ENCODE assay signal across 8 cellular contexts in the genomic region with DNA sequence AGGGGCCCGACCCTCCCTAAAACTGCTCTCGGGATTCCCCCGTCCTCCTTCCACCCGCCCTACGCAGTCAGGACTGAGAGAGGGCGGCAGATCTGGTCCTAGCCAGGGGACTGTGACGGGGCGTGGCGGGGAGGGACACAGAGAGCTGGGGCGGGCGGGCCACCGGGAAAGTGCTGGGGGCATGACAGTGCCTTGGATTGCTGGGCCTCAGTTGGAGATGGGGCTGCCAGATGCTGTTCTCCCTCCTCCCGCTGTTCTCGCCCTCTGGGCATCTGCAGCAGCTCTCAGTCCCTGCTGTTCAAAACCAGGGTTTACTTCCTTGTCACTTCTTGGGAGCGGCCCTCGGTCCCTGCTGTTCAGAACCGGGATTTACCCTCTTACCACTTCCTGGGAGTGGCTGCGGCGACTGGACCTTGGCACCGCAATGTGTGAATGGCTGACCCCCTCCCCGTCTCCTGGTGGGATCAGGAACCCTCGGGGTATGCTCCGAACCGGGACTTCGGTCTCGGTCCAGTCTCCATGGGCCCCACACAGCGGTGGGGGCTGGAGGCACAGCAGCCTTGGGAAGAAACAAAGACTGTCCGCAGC.
DNase-seq lines count a peak whose midpoint lies in the region; ATAC-seq and TF ChIP-seq lines count a peak whose summit lies in the region.

No MANE protein-coding gene starts in this region.

- H3K27ac Mint-ChIP-seq in nephron progenitor cell: no peak overlapping the region

- H3K4me3 Mint-ChIP-seq in nephron progenitor cell: peak overlapping the region; percentile 75

- ATAC-seq in GM18873 (IDR thresholded peaks at IDR 0.05; ENCODE audit: low FRiP score, unreplicated experiment): no peak
- ATAC-seq in HG03039 (IDR thresholded peaks at IDR 0.05; ENCODE audit: unreplicated experiment): no peak
- ATAC-seq in HG03135 (IDR thresholded peaks at IDR 0.05; ENCODE audit: unreplicated experiment): no peak

- DNase-seq in EH (ENCODE audit: low read depth) (peak; percentile 64), NCI-H774 (lab: John Stamatoyannopoulos, UW) (peak; percentile 44), fibroblast of gingiva (ENCODE audit: low read depth) (peak; percentile 59), nephron progenitor cell (peak; percentile 51), ACHN (no peak)

- H3K9me3 Mint-ChIP-seq in nephron progenitor cell: no peaks in the 10 kb centered on the region

- peaks cover 41% of the 10 kb centered on the region for H3K4me1 Mint-ChIP-seq in nephron progenitor cell

- peak; percentile 9 for TF ChIP-seq CTCF in nephron progenitor cell (IDR thresholded peaks at IDR 0.05)

- peaks cover 94% of the 10 kb centered on the region for H3K27me3 Mint-ChIP-seq in nephron progenitor cell (ENCODE audit: low read depth, poor library complexity)

- in situ Hi-C loops in ACHN (cut with HindIII; ENCODE audit: low pct_ligation_motif_present, low pct_unique_long_range_greater_than_20kb, low sequenced_read_pairs): no loop called here

- no peaks in the 10 kb centered on the region for H3K36me3 Mint-ChIP-seq in nephron progenitor cell (ENCODE audit: low read depth)
